Comparison of ENCODE assay signal across 9 cellular contexts in the genomic region with DNA sequence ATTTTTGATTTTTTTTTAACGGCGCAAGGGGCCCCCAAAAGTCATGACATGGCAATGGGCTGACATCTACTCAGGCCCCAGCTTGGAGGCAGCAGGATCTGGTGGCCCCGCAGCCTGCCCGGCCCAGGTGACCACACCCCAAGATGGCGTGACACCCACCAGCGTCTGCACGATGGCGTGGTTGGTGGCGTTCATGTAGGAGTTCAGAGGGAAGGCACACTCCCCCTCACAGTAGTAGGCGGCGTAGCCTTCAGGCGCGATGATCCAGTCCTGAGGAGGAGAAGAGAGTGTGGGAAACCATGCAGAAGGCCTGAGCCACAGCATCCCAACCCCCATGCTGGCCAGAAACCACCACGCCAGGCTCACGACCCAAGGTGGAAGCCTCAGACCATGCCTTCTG.
"Had no signal": no experiment of that assay in that cellular context is flagged by ENCODE, and none has a peak within 500 bp of the region (broad histone marks: within the 10 kb centered on the region; RNA-seq: fewer than 3 reads in every experiment).

No MANE protein-coding gene starts in this region.

- FAIRE-seq: H1, H54 had no signal

- H3K4me2 ChIP-seq: GM23338 had no signal

- H2AFZ ChIP-seq: GM23338 had no signal

- H3K27ac ChIP-seq: HL-60 had no signal

- ATAC-seq: GM23338 had no signal

- H3K4me3 ChIP-seq: GM23338 had no signal

- DNase-seq: H9, HCEC 1CT, HFFc6, IMR-90, KBM-7 had no signal
